In genomic region chr3:106795553-106795952, GRCh38 we compare ENCODE assay signal across 9 cellular contexts.
"Had no signal": no experiment of that assay in that cellular context is flagged by ENCODE, and none has a peak within 500 bp of the region (broad histone marks: within the 10 kb centered on the region; RNA-seq: fewer than 3 reads in every experiment).

No MANE protein-coding gene starts in this region.

- ATAC-seq: GM23338, HCT116 had no signal

- H2AFZ ChIP-seq: GM23248, GM23338 had no signal

- H3K4me3 ChIP-seq: GM23248, GM23338, HAP-1 had no signal

- H3K4me1 ChIP-seq: HAP-1 had no signal

- H3K4me2 ChIP-seq: GM23338 had no signal

- H3K9ac ChIP-seq: GM23248 had no signal

- H3K36me3 ChIP-seq: HAP-1 had no signal

- DNase-seq: GM23248, GOT3, H7, H9, HCEC 1CT, HFFc6 had no signal

- H3K27ac ChIP-seq: GM23248 had no signal

- H3K9me3 ChIP-seq: HAP-1 had no signal
